ENCODE assay signal across 2 cellular contexts in the genomic region with DNA sequence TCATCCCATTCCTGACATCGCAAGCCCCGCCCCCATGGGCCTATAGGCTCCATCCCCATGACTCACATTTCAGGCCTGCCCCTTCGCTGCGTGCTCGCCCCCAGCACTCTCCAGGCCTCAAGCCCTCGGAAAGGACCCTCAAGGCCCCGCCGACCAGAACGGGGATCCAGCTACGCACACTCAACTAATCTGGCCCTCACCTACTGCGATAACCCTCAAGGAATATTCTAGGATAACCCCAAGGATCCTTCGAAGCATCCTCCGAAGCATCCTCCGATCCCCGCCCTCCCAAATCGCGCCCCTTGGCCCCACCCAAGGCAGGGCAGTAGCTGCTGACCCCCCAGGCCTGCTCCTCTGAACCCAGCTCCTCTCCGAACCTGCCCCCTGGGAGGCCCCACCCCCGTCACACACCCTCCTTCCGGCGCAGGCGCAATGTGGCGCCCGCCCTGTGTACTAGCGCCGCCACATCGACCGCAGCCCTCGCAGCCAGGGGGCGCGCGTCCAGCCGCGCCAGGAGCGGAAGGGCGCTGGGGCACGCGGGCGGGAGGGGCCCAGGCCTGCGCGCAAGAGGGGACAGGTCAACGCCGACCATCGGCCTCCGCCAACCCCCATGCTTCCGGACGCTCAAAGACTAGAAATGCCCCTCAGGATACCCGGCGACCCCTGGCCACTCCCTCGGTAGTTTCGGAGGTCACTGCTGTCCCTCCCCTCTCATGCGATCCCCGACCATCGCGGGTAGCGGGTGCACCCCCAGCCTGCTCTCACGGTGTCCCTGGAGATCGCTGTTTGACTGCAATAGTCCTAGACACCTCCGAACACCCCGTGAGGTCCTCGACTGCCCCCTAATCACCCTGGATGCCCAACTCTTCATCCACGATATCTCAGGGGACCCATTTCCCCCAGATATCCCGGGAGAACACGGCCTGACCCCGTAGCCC.
TF ChIP-seq lines count a peak whose summit lies in the region.

No MANE protein-coding gene starts in this region.

TF ChIP-seq in liver, 16 proteins besides CTCF, POLR2A, EP300 and RAD21:
- TF ChIP-seq NR2F2 (IDR thresholded peaks at IDR 0.05) (no peak), HNF4A (conservative IDR thresholded peaks at IDR 0.05) (peak in 1 of 2 donors; percentile 11), JUND (IDR thresholded peaks at IDR 0.05) (no peak)
- TF ChIP-seq, protein P1, sequence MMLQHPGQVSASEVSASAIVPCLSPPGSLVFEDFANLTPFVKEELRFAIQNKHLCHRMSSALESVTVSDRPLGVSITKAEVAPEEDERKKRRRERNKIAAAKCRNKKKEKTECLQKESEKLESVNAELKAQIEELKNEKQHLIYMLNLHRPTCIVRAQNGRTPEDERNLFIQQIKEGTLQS (IDR thresholded peaks at IDR 0.05), result no peak

TF ChIP-seq in HepG2, 621 proteins besides CTCF, POLR2A, EP300 and RAD21:
- TF ChIP-seq ZNF354B (CRISPR knock-in tag; IDR thresholded peaks at IDR 0.05) (no peak), FLYWCH1 (CRISPR knock-in tag; IDR thresholded peaks at IDR 0.05) (no peak), MBNL3 (CRISPR knock-in tag; conservative IDR thresholded peaks at IDR 0.05) (no peak), ZNF496 (CRISPR knock-in tag; IDR thresholded peaks at IDR 0.05; ENCODE audit: insufficient replicate concordance) (no peak), ZC3H4 (CRISPR knock-in tag; IDR thresholded peaks at IDR 0.05; ENCODE audit: borderline replicate concordance) (no peak), KAT8 (CRISPR knock-in tag; IDR thresholded peaks at IDR 0.05) (no peak), ZNF761 (CRISPR knock-in tag; conservative IDR thresholded peaks at IDR 0.05) (no peak), HNRNPK (IDR thresholded peaks at IDR 0.05; ENCODE audit: low read depth, low read length, poor library complexity, severe bottlenecking) (no peak), KAT7 (CRISPR knock-in tag; IDR thresholded peaks at IDR 0.05; ENCODE audit: borderline replicate concordance) (no peak), ZNF772 (CRISPR knock-in tag; IDR thresholded peaks at IDR 0.05) (no peak), ZNF7 (CRISPR knock-in tag; IDR thresholded peaks at IDR 0.05) (no peak), HNRNPL (IDR thresholded peaks at IDR 0.05; ENCODE audit: low read depth, low read length) (no peak), ZNF615 (CRISPR knock-in tag; IDR thresholded peaks at IDR 0.05; ENCODE audit: borderline replicate concordance) (no peak), ZNF850 (CRISPR knock-in tag; conservative IDR thresholded peaks at IDR 0.05) (no peak), KLF15 (CRISPR knock-in tag; IDR thresholded peaks at IDR 0.05; ENCODE audit: borderline replicate concordance) (no peak), MTF2 (CRISPR knock-in tag; IDR thresholded peaks at IDR 0.05; ENCODE audit: borderline replicate concordance) (no peak), ZNF20 (CRISPR knock-in tag; IDR thresholded peaks at IDR 0.05) (no peak), RBAK (CRISPR knock-in tag; IDR thresholded peaks at IDR 0.05) (no peak)
- TF ChIP-seq, protein P2, sequence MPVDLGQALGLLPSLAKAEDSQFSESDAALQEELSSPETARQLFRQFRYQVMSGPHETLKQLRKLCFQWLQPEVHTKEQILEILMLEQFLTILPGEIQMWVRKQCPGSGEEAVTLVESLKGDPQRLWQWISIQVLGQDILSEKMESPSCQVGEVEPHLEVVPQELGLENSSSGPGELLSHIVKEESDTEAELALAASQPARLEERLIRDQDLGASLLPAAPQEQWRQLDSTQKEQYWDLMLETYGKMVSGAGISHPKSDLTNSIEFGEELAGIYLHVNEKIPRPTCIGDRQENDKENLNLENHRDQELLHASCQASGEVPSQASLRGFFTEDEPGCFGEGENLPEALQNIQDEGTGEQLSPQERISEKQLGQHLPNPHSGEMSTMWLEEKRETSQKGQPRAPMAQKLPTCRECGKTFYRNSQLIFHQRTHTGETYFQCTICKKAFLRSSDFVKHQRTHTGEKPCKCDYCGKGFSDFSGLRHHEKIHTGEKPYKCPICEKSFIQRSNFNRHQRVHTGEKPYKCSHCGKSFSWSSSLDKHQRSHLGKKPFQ (CRISPR knock-in tag; IDR thresholded peaks at IDR 0.05; ENCODE audit: insufficient replicate concordance), result no peak
